Comparison of ENCODE assay signal across 25 cellular contexts in genomic region chr2:53985646-53986045, GRCh38.
"Had no signal": no experiment of that assay in that cellular context is flagged by ENCODE, and none has a peak within 500 bp of the region (broad histone marks: within the 10 kb centered on the region; RNA-seq: fewer than 3 reads in every experiment).

No MANE protein-coding gene starts in this region.

- H3K27ac Mint-ChIP-seq: activated CD4-positive, alpha-beta memory T cell treated with anti-CD3 and anti-CD28 coated beads, Interleukin-2, amount 10 ng/mL, durations not matched to agents 7 days and 5 days; activated CD4-positive, alpha-beta T cell treated with anti-CD3 and anti-CD28 coated beads, Interleukin-2, amount 10 ng/mL, durations not matched to agents 24 days and 14 days; activated naive CD8-positive, alpha-beta T cell; stimulated activated memory B cell treated with anti-CD40 and anti-IgM and Interleukin-4, amounts not matched to agents 10 μg/mL and 1 μg/mL and 100 μg/mL, for 72 hours; T-helper 2 cell treated with Interferon-gamma antibody and Interleukin-4, amounts not matched to agents 5 μg/mL and 100 μg/mL, for 36 hours had no signal

- H3K4me1 ChIP-seq: prostate gland had no signal

- ATAC-seq: activated CD4-positive, CD25-positive, alpha-beta regulatory T cell treated with anti-CD3 and anti-CD28 coated beads, Interleukin-2, amount 50 U/mL, for 24 hours; body of pancreas; pancreas; stimulated activated memory B cell treated with anti-CD40 and anti-IgM and Interleukin-4, amounts not matched to agents 10 μg/mL and 1 μg/mL and 100 μg/mL, for 72 hours; T-cell had no signal

- H3K27me3 ChIP-seq: body of pancreas, pancreas, stomach, tibial artery had no signal

- H3K36me3 ChIP-seq: pancreas, prostate gland had no signal

- H3K4me3 ChIP-seq: body of pancreas, pancreas, prostate gland, smooth muscle cell, stomach, tibial artery had no signal

- H3K27me3 Mint-ChIP-seq: activated CD4-positive, alpha-beta memory T cell treated with anti-CD3 and anti-CD28 coated beads, Interleukin-2, amount 10 ng/mL, durations not matched to agents 7 days and 5 days; activated CD4-positive, alpha-beta T cell treated with anti-CD3 and anti-CD28 coated beads, Interleukin-2, amount 10 ng/mL, durations not matched to agents 24 days and 14 days; activated naive CD8-positive, alpha-beta T cell; stimulated activated memory B cell treated with anti-CD40 and anti-IgM and Interleukin-4, amounts not matched to agents 10 μg/mL and 1 μg/mL and 100 μg/mL, for 72 hours; T-cell had no signal

- DNase-seq: activated CD4-positive, alpha-beta memory T cell treated with anti-CD3 and anti-CD28 coated beads, Interleukin-2, amount 10 ng/mL, durations not matched to agents 7 days and 5 days; activated CD4-positive, alpha-beta T cell treated with anti-CD3 and anti-CD28 coated beads, Interleukin-2, amount 10 ng/mL, durations not matched to agents 24 days and 14 days; activated CD8-positive, alpha-beta memory T cell treated with anti-CD3 and anti-CD28 coated beads, Interleukin-2, amount 50 U/mL, for 48 hours; activated naive CD4-positive, alpha-beta T cell; activated T-cell treated with anti-CD3 and anti-CD28 coated beads, Interleukin-2, amount 50 U/mL, for 48 hours; anterior cingulate cortex; body of pancreas; dermis blood vessel endothelial cell; effector CD4-positive, alpha-beta T cell; glutamatergic neuron; islet precursor cell; left ventricle myocardium superior; pancreas; stimulated activated CD4-positive, alpha-beta T cell treated with anti-CD3 and anti-CD28 coated beads, Interleukin-1b, Interleukin-23, amount 100 ng/mL, for 48 hours; stimulated activated CD4-positive, alpha-beta T cell treated with anti-CD3 and anti-CD28 coated beads, Interleukin-4, amount 100 ng/mL, for 4 hours; stimulated activated CD8-positive, alpha-beta memory T cell treated with anti-CD3 and anti-CD28 coated beads, Interleukin-4, amount 100 ng/mL, for 48 hours; stomach; T-cell; tibial artery had no signal

- H3K4me3 Mint-ChIP-seq: activated CD4-positive, alpha-beta memory T cell treated with anti-CD3 and anti-CD28 coated beads, Interleukin-2, amount 10 ng/mL, durations not matched to agents 7 days and 5 days; activated CD4-positive, alpha-beta T cell treated with anti-CD3 and anti-CD28 coated beads, Interleukin-2, amount 10 ng/mL, durations not matched to agents 24 days and 14 days; activated naive CD8-positive, alpha-beta T cell; stimulated activated memory B cell treated with anti-CD40 and anti-IgM and Interleukin-4, amounts not matched to agents 10 μg/mL and 1 μg/mL and 100 μg/mL, for 72 hours; T-cell; T-helper 2 cell treated with Interferon-gamma antibody and Interleukin-4, amounts not matched to agents 5 μg/mL and 100 μg/mL, for 36 hours had no signal

- H3K9me3 ChIP-seq: body of pancreas, pancreas, prostate gland, stomach, tibial artery had no signal

- H3K27ac ChIP-seq: tibial artery had no signal

- H3K9me3 Mint-ChIP-seq: activated CD4-positive, alpha-beta T cell treated with anti-CD3 and anti-CD28 coated beads, Interleukin-2, amount 10 ng/mL, durations not matched to agents 24 days and 14 days; stimulated activated memory B cell treated with anti-CD40 and anti-IgM and Interleukin-4, amounts not matched to agents 10 μg/mL and 1 μg/mL and 100 μg/mL, for 72 hours; T-cell had no signal
